12 cellular contexts compared by ENCODE assay signal in genomic region chrX:47723083-47723482, GRCh38.
DNase-seq lines count a peak whose midpoint lies in the region; ATAC-seq and TF ChIP-seq lines count a peak whose summit lies in the region.
"Had no signal": no experiment of that assay in that cellular context is flagged by ENCODE, and none has a peak within 500 bp of the region (broad histone marks: within the 10 kb centered on the region; RNA-seq: fewer than 3 reads in every experiment).

No MANE protein-coding gene starts in this region.

- no peaks in the 10 kb centered on the region for H3K9me3 ChIP-seq in HEK293 (ENCODE audit: control insufficient read depth, insufficient read depth, low read depth, low read length)
- H3K9me3 ChIP-seq in mammary epithelial cell (replicated peaks; ENCODE audit: insufficient read depth, low read length), result peaks cover 15% of the 10 kb centered on the region
- H3K9me3 ChIP-seq: Caco-2 had no signal

- ATAC-seq in sciatic nerve, result no peak
- ATAC-seq: HCT116 had no signal

- intact Hi-C loops in mammary epithelial cell (cut with micrococcal nuclease) (loop anchor here (5.0 kb wide), 1 partner anchor 161 kb away; the partner anchor contains the start of gene ARAF), sciatic nerve (cut with DNase I) (no loop called here)

- no peak overlapping the region for H2AFZ ChIP-seq in mammary epithelial cell (ENCODE audit: low read depth, low read length)
- H2AFZ ChIP-seq: GM23338 had no signal

- H3K27ac ChIP-seq in HEK293 (ENCODE audit: extremely low read depth, low read depth, low read length) (no peak overlapping the region), mammary epithelial cell (ENCODE audit: insufficient read depth, low read depth, low read length) (no peak overlapping the region)

- H3K4me1 ChIP-seq in HEK293 (ENCODE audit: control insufficient read depth, insufficient read depth, low read length), result no peaks in the 10 kb centered on the region
- no peaks in the 10 kb centered on the region for H3K4me1 ChIP-seq in mammary epithelial cell (ENCODE audit: insufficient read depth, low read length)
- H3K4me1 ChIP-seq: Caco-2 had no signal

- no peak overlapping the region for H3K9ac ChIP-seq in mammary epithelial cell (ENCODE audit: insufficient read depth, low read length)

- no peaks in the 10 kb centered on the region for H3K27me3 ChIP-seq in mammary epithelial cell (ENCODE audit: insufficient read depth, low read length)

- BruUV-seq in mammary epithelial cell (replicated peaks; lab: Mats Ljungman, UMichigan), result no TSS peak

- no peaks in the 10 kb centered on the region for H3K79me2 ChIP-seq in mammary epithelial cell (ENCODE audit: insufficient read depth, low read length)

- no peak overlapping the region for H3K4me2 ChIP-seq in mammary epithelial cell (ENCODE audit: insufficient read depth, low read depth, low read length)
- H3K4me2 ChIP-seq: GM23338 had no signal

- DNase-seq in NCI-H748 (lab: John Stamatoyannopoulos, UW; ENCODE audit: unreplicated experiment) (peak; percentile 5), NCI-H748 treated with DMSO at 0.1 percent for 48 hours (lab: John Stamatoyannopoulos, UW) (no peak), GM13976 (ENCODE audit: low spot score) (peak; percentile 4), mammary epithelial cell (no peak), sciatic nerve (ENCODE audit: low spot score) (no peak)
- DNase-seq: C1 segment of cervical spinal cord, Caco-2, DMS153, HFFc6 had no signal

- no peak overlapping the region for H3K4me3 ChIP-seq in HEK293 (ENCODE audit: low read depth, low read length)
- H3K4me3 ChIP-seq in mammary epithelial cell (replicated peaks in 1 of 3; ENCODE audit: insufficient read depth in 1 of 3, low read depth in 2 of 3, low read length in 3 of 3), result no peak overlapping the region
- H3K4me3 ChIP-seq: GM23338 had no signal

- no peaks in the 10 kb centered on the region for H4K20me1 ChIP-seq in mammary epithelial cell (ENCODE audit: insufficient read depth, low read length)

- TF ChIP-seq CTCF in GM13976 (IDR thresholded peaks at IDR 0.05; ENCODE audit: borderline replicate concordance, control extremely low read depth, extremely low read depth, insufficient read depth, missing control alignments) (no peak), HEK293 (tag by site-specific recombination; IDR thresholded peaks at IDR 0.05) (no peak), mammary epithelial cell (conservative IDR thresholded peaks at IDR 0.05 in 1 of 2, IDR thresholded peaks at IDR 0.05 in 1 of 2; ENCODE audit: extremely low read depth in 1 of 2, insufficient read depth in 1 of 2, low read depth in 1 of 2, low read length in 2 of 2) (no peak)

- CTCF ChIA-PET in HEK293 (lab: Yijun Ruan, JAX) (no interaction called here), mammary epithelial cell (lab: Charles Lee; ENCODE audit: low non-redundant PET) (no interaction called here)

- POLR2A ChIA-PET in HEK293 (lab: Yijun Ruan, JAX), result no interaction called here

- WGBS in mammary epithelial cell (ENCODE audit: low coverage, missing lambda C conversion rate), result 100% methylated on average over 1 of the region's 5 CpGs

- H3K36me3 ChIP-seq in HEK293 (ENCODE audit: control insufficient read depth in 2 of 2, insufficient read depth in 1 of 2, low read length in 2 of 2) (no peaks in the 10 kb centered on the region), mammary epithelial cell (ENCODE audit: insufficient read depth, low read length) (no peaks in the 10 kb centered on the region)

- in situ Hi-C loops in GM13976 (cut with MboI; ENCODE audit: low sequenced_read_pairs, unreplicated experiment), result no loop called here
- in situ Hi-C loops in mammary epithelial cell (cut with MboI; ENCODE audit: low sequenced_read_pairs in 2 of 2), result no loop called here

- dilution Hi-C loops in mammary epithelial cell (cut with HindIII; ENCODE audit: low sequenced_read_pairs), result no loop called here

TF ChIP-seq in HEK293, 187 proteins besides CTCF, POLR2A, EP300 and RAD21:
- TF ChIP-seq HOXA7 (CRISPR knock-in tag; IDR thresholded peaks at IDR 0.05; ENCODE audit: borderline replicate concordance) (no peak), ZFHX2 (tag by site-specific recombination; conservative IDR thresholded peaks at IDR 0.05) (peak; percentile 57), SP3 (tag by site-specific recombination; IDR thresholded peaks at IDR 0.05) (no peak), EGR2 (tag by site-specific recombination; IDR thresholded peaks at IDR 0.05; ENCODE audit: low read depth) (peak; percentile 80), ZNF654 (tag by site-specific recombination; IDR thresholded peaks at IDR 0.05; ENCODE audit: low read depth) (no peak), ZNF23 (tag by site-specific recombination; IDR thresholded peaks at IDR 0.05; ENCODE audit: borderline replicate concordance) (no peak), ZNF202 (tag by site-specific recombination; IDR thresholded peaks at IDR 0.05; ENCODE audit: borderline replicate concordance) (no peak), ZNF785 (tag by site-specific recombination; IDR thresholded peaks at IDR 0.05) (no peak), ZNF548 (tag by site-specific recombination; IDR thresholded peaks at IDR 0.05) (no peak), ZNF391 (tag by site-specific recombination; IDR thresholded peaks at IDR 0.05; ENCODE audit: borderline replicate concordance, low read depth) (no peak), ZBTB8A (tag by site-specific recombination; IDR thresholded peaks at IDR 0.05) (no peak)
- TF ChIP-seq, protein P1, sequence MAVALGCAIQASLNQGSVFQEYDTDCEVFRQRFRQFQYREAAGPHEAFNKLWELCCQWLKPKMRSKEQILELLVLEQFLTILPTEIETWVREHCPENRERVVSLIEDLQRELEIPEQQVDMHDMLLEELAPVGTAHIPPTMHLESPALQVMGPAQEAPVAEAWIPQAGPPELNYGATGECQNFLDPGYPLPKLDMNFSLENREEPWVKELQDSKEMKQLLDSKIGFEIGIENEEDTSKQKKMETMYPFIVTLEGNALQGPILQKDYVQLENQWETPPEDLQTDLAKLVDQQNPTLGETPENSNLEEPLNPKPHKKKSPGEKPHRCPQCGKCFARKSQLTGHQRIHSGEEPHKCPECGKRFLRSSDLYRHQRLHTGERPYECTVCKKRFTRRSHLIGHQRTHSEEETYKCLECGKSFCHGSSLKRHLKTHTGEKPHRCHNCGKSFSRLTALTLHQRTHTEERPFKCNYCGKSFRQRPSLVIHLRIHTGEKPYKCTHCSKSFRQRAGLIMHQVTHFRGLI (tag by site-specific recombination; IDR thresholded peaks at IDR 0.05), result no peak

Comparison
In these comparisons a context has a peak if more than half of its experiments do, and no peak if none do; other contexts are left out.
1. DNase-seq: peak in NCI-H748 (single experiment) and GM13976 (single experiment); none in NCI-H748 treated with DMSO at 0.1 percent for 48 hours (single experiment), mammary epithelial cell (single experiment) and sciatic nerve (single experiment).